In the genomic region with DNA sequence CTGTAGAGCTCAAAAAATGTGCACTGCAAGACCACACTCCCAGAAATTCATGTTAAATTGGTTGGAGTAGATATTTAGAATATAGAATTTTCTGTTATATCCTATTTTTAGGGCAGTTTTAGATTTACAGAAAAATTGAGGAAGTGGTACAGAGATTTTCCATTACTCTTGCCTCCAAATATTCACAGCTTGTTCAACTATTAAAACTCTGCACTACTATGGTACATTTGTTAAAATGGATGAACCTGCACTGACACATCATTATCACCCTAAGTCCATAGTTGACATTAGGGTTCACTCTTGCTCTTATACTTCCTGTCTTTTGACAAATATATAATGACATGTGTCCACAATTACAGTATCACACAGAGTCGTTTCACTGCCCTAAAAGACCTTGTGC, we compare ENCODE assay signal across 25 cellular contexts.
"Had no signal": no experiment of that assay in that cellular context is flagged by ENCODE, and none has a peak within 500 bp of the region (broad histone marks: within the 10 kb centered on the region; RNA-seq: fewer than 3 reads in every experiment).

No MANE protein-coding gene starts in this region.

- H3K27ac ChIP-seq: breast epithelium, esophagus muscularis mucosa, foreskin keratinocyte, left lung, lower lobe of right lung, right atrium auricular region, stomach, suprapubic skin, tibial artery, upper lobe of right lung had no signal

- H3K36me3 ChIP-seq: breast epithelium, esophagus muscularis mucosa, left lung, lower lobe of right lung, right atrium auricular region, stomach, suprapubic skin, tibial artery, upper lobe of right lung had no signal

- H3K9me3 Mint-ChIP-seq: activated B cell treated with CpG ODN at 0.5 μM for 24 hours had no signal

- H3K27ac Mint-ChIP-seq: activated B cell treated with CpG ODN at 0.5 μM for 24 hours; activated CD8-positive, alpha-beta T cell treated with anti-CD3 and anti-CD28 coated beads for 36 hours; activated naive CD4-positive, alpha-beta T cell treated with anti-CD3 and anti-CD28 coated beads, Interleukin-2, amount 50 U/mL, for 72 hours; activated T-helper 17 cell treated with anti-CD3 and anti-CD28 coated beads, Interleukin-2, amount 50 U/mL, for 72 hours; dendritic cell treated with granulocyte-macrophage colony-stimulating factor and Interleukin-4, amounts not matched to agents 40 ng/mL and 50 ng/mL, for 4 days; naive thymus-derived CD8-positive, alpha-beta T cell; stimulated activated memory B cell treated with anti-CD40 and anti-IgM and Interleukin-4, amounts not matched to agents 10 μg/mL and 1 μg/mL and 100 μg/mL, for 72 hours had no signal

- DNase-seq: activated B cell treated with CpG ODN at 0.5 μM for 24 hours; activated CD4-positive, alpha-beta T cell treated with anti-CD3 and anti-CD28 coated beads, Interleukin-2, amount 50 U/mL, for 1 hour; activated CD8-positive, alpha-beta T cell treated with anti-CD3 and anti-CD28 coated beads for 36 hours; activated T-cell treated with anti-CD3 and anti-CD28 coated beads, Interleukin-2, amount 50 U/mL, for 4 hours; foreskin keratinocyte; left lung; lower lobe of right lung; mesenchymal stem cell; naive thymus-derived CD8-positive, alpha-beta T cell; stimulated activated CD4-positive, alpha-beta T cell treated with anti-CD3 and anti-CD28 coated beads, Interleukin-1b, Interleukin-23, amount 100 ng/mL, for 48 hours; stimulated activated CD4-positive, alpha-beta T cell treated with anti-CD3 and anti-CD28 coated beads, Interleukin-4, amount 100 ng/mL, for 4 hours; stimulated activated CD8-positive, alpha-beta memory T cell treated with anti-CD3 and anti-CD28 coated beads, Interleukin-4, amount 100 ng/mL, for 48 hours; stomach; tibial artery; upper lobe of right lung had no signal

- ATAC-seq: activated CD8-positive, alpha-beta T cell treated with anti-CD3 and anti-CD28 coated beads for 36 hours; activated naive CD4-positive, alpha-beta T cell treated with anti-CD3 and anti-CD28 coated beads, Interleukin-2, amount 50 U/mL, for 72 hours; activated T-cell treated with anti-CD3 and anti-CD28 coated beads, Interleukin-2, amount 50 U/mL, for 4 hours; activated T-helper 17 cell treated with anti-CD3 and anti-CD28 coated beads, Interleukin-2, amount 50 U/mL, for 72 hours; foreskin keratinocyte; left lung; lower lobe of right lung; naive thymus-derived CD8-positive, alpha-beta T cell; stimulated activated memory B cell treated with anti-CD40 and anti-IgM and Interleukin-4, amounts not matched to agents 10 μg/mL and 1 μg/mL and 100 μg/mL, for 72 hours; upper lobe of right lung had no signal

- H3K4me1 ChIP-seq: breast epithelium, esophagus muscularis mucosa, foreskin keratinocyte, left lung, lower lobe of right lung, right atrium auricular region, stomach, tibial artery, upper lobe of right lung had no signal

- H3K4me2 ChIP-seq: smooth muscle cell had no signal

- H3K4me3 Mint-ChIP-seq: activated B cell treated with CpG ODN at 0.5 μM for 24 hours; activated CD8-positive, alpha-beta T cell treated with anti-CD3 and anti-CD28 coated beads for 36 hours; activated T-cell treated with anti-CD3 and anti-CD28 coated beads, Interleukin-2, amount 50 U/mL, for 4 hours; activated T-helper 17 cell treated with anti-CD3 and anti-CD28 coated beads, Interleukin-2, amount 50 U/mL, for 72 hours; central memory CD8-positive, alpha-beta T cell; dendritic cell treated with granulocyte-macrophage colony-stimulating factor and Interleukin-4, amounts not matched to agents 40 ng/mL and 50 ng/mL, for 4 days; naive thymus-derived CD8-positive, alpha-beta T cell; stimulated activated memory B cell treated with anti-CD40 and anti-IgM and Interleukin-4, amounts not matched to agents 10 μg/mL and 1 μg/mL and 100 μg/mL, for 72 hours had no signal

- H3K4me1 Mint-ChIP-seq: activated B cell treated with CpG ODN at 0.5 μM for 24 hours; activated T-helper 17 cell treated with anti-CD3 and anti-CD28 coated beads, Interleukin-2, amount 50 U/mL, for 72 hours; central memory CD8-positive, alpha-beta T cell; naive thymus-derived CD8-positive, alpha-beta T cell; stimulated activated memory B cell treated with anti-CD40 and anti-IgM and Interleukin-4, amounts not matched to agents 10 μg/mL and 1 μg/mL and 100 μg/mL, for 72 hours had no signal

- H3K36me3 Mint-ChIP-seq: naive thymus-derived CD8-positive, alpha-beta T cell; stimulated activated memory B cell treated with anti-CD40 and anti-IgM and Interleukin-4, amounts not matched to agents 10 μg/mL and 1 μg/mL and 100 μg/mL, for 72 hours had no signal

- H3K27me3 ChIP-seq: breast epithelium, esophagus muscularis mucosa, foreskin keratinocyte, left lung, right atrium auricular region, stomach, suprapubic skin, tibial artery, upper lobe of right lung had no signal

- H3K9me3 ChIP-seq: breast epithelium, esophagus muscularis mucosa, left lung, lower lobe of right lung, right atrium auricular region, stomach, suprapubic skin, tibial artery, upper lobe of right lung had no signal

- H3K4me3 ChIP-seq: breast epithelium, esophagus muscularis mucosa, left lung, lower lobe of right lung, right atrium auricular region, smooth muscle cell, stomach, suprapubic skin, tibial artery, upper lobe of right lung had no signal

- H3K27me3 Mint-ChIP-seq: activated B cell treated with CpG ODN at 0.5 μM for 24 hours; activated CD8-positive, alpha-beta T cell treated with anti-CD3 and anti-CD28 coated beads for 36 hours; activated T-helper 17 cell treated with anti-CD3 and anti-CD28 coated beads, Interleukin-2, amount 50 U/mL, for 72 hours; central memory CD8-positive, alpha-beta T cell; dendritic cell treated with granulocyte-macrophage colony-stimulating factor and Interleukin-4, amounts not matched to agents 40 ng/mL and 50 ng/mL, for 4 days; stimulated activated memory B cell treated with anti-CD40 and anti-IgM and Interleukin-4, amounts not matched to agents 10 μg/mL and 1 μg/mL and 100 μg/mL, for 72 hours had no signal
